9 cellular contexts compared by ENCODE assay signal in the genomic region with DNA sequence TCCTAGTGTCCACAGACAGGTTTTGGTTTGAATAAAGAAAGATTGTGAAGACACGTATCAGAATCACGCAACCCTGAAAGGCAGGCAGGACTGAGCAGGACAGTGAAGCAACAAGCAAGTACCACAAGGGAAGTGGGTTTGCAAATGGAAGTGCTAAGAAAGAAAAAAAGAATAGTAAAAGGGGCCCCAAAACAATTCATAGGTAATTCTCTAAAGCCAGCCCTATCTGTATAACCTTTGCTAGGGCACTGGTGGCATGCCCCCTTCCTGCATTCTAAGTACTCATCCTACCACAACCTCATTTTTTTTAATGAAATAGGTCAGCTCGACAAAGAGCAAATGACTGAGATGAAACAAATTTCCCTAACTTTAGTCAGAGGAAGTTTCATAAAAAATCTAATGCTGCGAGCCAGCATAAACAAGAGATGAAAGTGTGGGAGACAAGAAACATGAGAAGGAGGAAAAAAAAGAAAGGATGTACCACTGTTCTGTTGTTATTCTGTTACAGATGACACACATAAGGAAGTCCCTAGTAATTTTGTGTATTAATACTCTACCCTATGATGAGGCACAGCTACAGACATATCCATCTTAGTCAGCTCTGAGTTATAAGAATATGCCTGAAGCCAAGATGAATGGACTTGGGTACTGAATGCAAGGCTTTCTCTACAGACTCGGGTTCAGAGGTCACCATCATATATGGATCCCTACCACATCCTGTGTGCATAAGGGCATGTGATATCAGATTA. TPM values are rescaled to one million over a fixed set of nuclear protein-coding genes. Genes with fewer than 3 reads are reported as not detected.
DNase-seq lines count a peak whose midpoint lies in the region; ATAC-seq and TF ChIP-seq lines count a peak whose summit lies in the region.
"Had no signal": no experiment of that assay in that cellular context is flagged by ENCODE, and none has a peak within 500 bp of the region (broad histone marks: within the 10 kb centered on the region; RNA-seq: fewer than 3 reads in every experiment).

No MANE protein-coding gene starts in this region.

- H3K9ac ChIP-seq in GM23248 = peak overlapping the region; percentile 1; the same call in 1 of the 2 replicates

- H3K79me2 ChIP-seq in GM23248 (ENCODE audit: insufficient read depth) = peaks cover 88% of the 10 kb centered on the region

- peak overlapping the region; percentile 32 for H3K4me2 ChIP-seq in GM23248 (ENCODE audit: unreplicated experiment)

- peaks cover 31% of the 10 kb centered on the region for H3K4me1 ChIP-seq in GM23248 (ENCODE audit: insufficient read depth)
- H3K4me1 ChIP-seq: right lobe of liver had no signal

- peaks cover 32% of the 10 kb centered on the region for H3K4me1 Mint-ChIP-seq in central memory CD8-positive, alpha-beta T cell

- H2AFZ ChIP-seq in GM23248 = no peak overlapping the region

- H4K20me1 ChIP-seq in GM23248 (ENCODE audit: insufficient read depth) = no peaks in the 10 kb centered on the region

- H3K27ac ChIP-seq in GM23248 = peak overlapping the region; percentile 65
- H3K27ac ChIP-seq in coronary artery = no peak overlapping the region
- H3K27ac ChIP-seq: right lobe of liver had no signal

- no peak for TF ChIP-seq CTCF in coronary artery (IDR thresholded peaks at IDR 0.05)

- in situ Hi-C loops in GM23248 (cut with MboI) = no loop called here

- H3K9me2 ChIP-seq in GM23248 (ENCODE audit: insufficient read depth) = no peaks in the 10 kb centered on the region

- no peaks in the 10 kb centered on the region for H3K9me3 ChIP-seq in GM23248 (ENCODE audit: low read depth)
- H3K9me3 ChIP-seq in MG63 = no peaks in the 10 kb centered on the region
- H3K9me3 ChIP-seq: right lobe of liver had no signal

- no peaks in the 10 kb centered on the region for H3K27me3 ChIP-seq in GM23248 (replicated peaks; ENCODE audit: insufficient read depth)
- no peaks in the 10 kb centered on the region for H3K27me3 ChIP-seq in MG63
- H3K27me3 ChIP-seq: right lobe of liver had no signal

- DNase-seq in GM23248 (peak; percentile 90), MG63 (peak; percentile 12), stromal cell of bone marrow (ENCODE audit: low read depth) (peak; percentile 69), posterior vena cava (ENCODE audit: low spot score) (no peak), NCI-H69 (lab: John Stamatoyannopoulos, UW) (no peak), coronary artery (ENCODE audit: low spot score) (no peak)
- DNase-seq in central memory CD8-positive, alpha-beta T cell (ENCODE audit: low spot score in 2 of 2) = no peak
- DNase-seq: right lobe of liver had no signal

- H3K27me3 Mint-ChIP-seq in central memory CD8-positive, alpha-beta T cell = no peaks in the 10 kb centered on the region

- ATAC-seq in GM18502 (IDR thresholded peaks at IDR 0.05; ENCODE audit: poor library complexity, unreplicated experiment) = peak; percentile 76
- ATAC-seq in central memory CD8-positive, alpha-beta T cell (replicated peaks; ENCODE audit: extremely low read depth, poor library complexity, severe bottlenecking) = peak; percentile 76

- H3K9me3 Mint-ChIP-seq in central memory CD8-positive, alpha-beta T cell = no peaks in the 10 kb centered on the region

- H3K4me3 Mint-ChIP-seq in central memory CD8-positive, alpha-beta T cell = peak overlapping the region; percentile 10

- H3K36me3 Mint-ChIP-seq in central memory CD8-positive, alpha-beta T cell (ENCODE audit: insufficient read depth) = peaks cover 7% of the 10 kb centered on the region

- H3F3A ChIP-seq in GM23248 (ENCODE audit: insufficient read depth) = peaks cover 36% of the 10 kb centered on the region

- intact Hi-C loops in posterior vena cava (cut with DNase I) = no loop called here

- H3K27ac Mint-ChIP-seq in central memory CD8-positive, alpha-beta T cell (ENCODE audit: low read depth) = peak overlapping the region; percentile 47

- no peaks in the 10 kb centered on the region for H3K36me3 ChIP-seq in GM23248 (ENCODE audit: low read depth)
- no peaks in the 10 kb centered on the region for H3K36me3 ChIP-seq in MG63
- H3K36me3 ChIP-seq: right lobe of liver had no signal

- 57 to 58% methylated on average over 5 of the region's 5 CpGs for WGBS in GM23248 (ENCODE audit: low coverage in 1 of 2, low lambda C conversion rate in 2 of 2, missing lambda C conversion rate in 2 of 2), 2 experiments

- H3K4me3 ChIP-seq in GM23248 (peak overlapping the region; percentile 9; the same call in 1 of the 2 replicates), MG63 (no peak overlapping the region), coronary artery (no peak overlapping the region)
- H3K4me3 ChIP-seq: right lobe of liver had no signal

RNA-seq across cellular contexts. Expression of gene IKZF2, which starts 32.2 kb away (rescaled TPM):
- 13.5 and 19.6 TPM in 2 replicates for total RNA-seq in GM23248 (2014; rRNA removed; shearing (Covaris generic))
- 1.6 and 3.4 TPM in 2 replicates for polyA plus RNA-seq in GM23248 (2016; fragmentation: Nextera tagmentation; extraction: Ambion mirVana)
- 2.5 and 5.2 TPM in 2 replicates for total RNA-seq in MG63 (2014; rRNA removed; shearing (Covaris generic); ENCODE audit: low replicate concordance)
- 1 to 10 TPM; 7.3 to 8.8 TPM for total RNA-seq in posterior vena cava

Comparison
In these comparisons a context has a peak if more than half of its experiments do, and no peak if none do; other contexts are left out.
1. DNase-seq: peak in GM23248 (single experiment), MG63 (single experiment) and stromal cell of bone marrow (single experiment); none in central memory CD8-positive, alpha-beta T cell (0 of 2), posterior vena cava (single experiment), NCI-H69 (single experiment) and coronary artery (single experiment).